ENCODE assay signal across 18 cellular contexts in genomic region chr15:50229336-50229735, GRCh38. TPM values are rescaled to one million over a fixed set of nuclear protein-coding genes. Genes with fewer than 3 reads are reported as not detected.
DNase-seq lines count a peak whose midpoint lies in the region; TF ChIP-seq lines count a peak whose summit lies in the region.
"Had no signal": no experiment of that assay in that cellular context is flagged by ENCODE, and none has a peak within 500 bp of the region (broad histone marks: within the 10 kb centered on the region; RNA-seq: fewer than 3 reads in every experiment).

No MANE protein-coding gene starts in this region.

- no peaks in the 10 kb centered on the region for H3K9me3 ChIP-seq in MG63
- no peaks in the 10 kb centered on the region for H3K9me3 ChIP-seq in adrenal gland (replicated peaks in 1 of 3)
- no peaks in the 10 kb centered on the region for H3K9me3 ChIP-seq in osteoblast (ENCODE audit: low read depth, low read length)
- H3K9me3 ChIP-seq: BLaER1 treated with 17β-estradiol and CSF1 and Interleukin-3, amounts not matched to agents 10 nM and 100 nM had no signal

- no peaks in the 10 kb centered on the region for H3K79me2 ChIP-seq in osteoblast (ENCODE audit: insufficient read depth, low read length)

- TF ChIP-seq POLR2A in adrenal gland (IDR thresholded peaks at IDR 0.05): no peak

- H4K20me1 ChIP-seq in osteoblast (ENCODE audit: insufficient read depth, low read length): no peaks in the 10 kb centered on the region
- H4K20me1 ChIP-seq: BLaER1 treated with 17β-estradiol and CSF1 and Interleukin-3, amounts not matched to agents 10 nM and 100 nM had no signal

- H3K36me3 ChIP-seq in MG63 (no peaks in the 10 kb centered on the region), adrenal gland (replicated peaks in 1 of 2) (no peaks in the 10 kb centered on the region), osteoblast (ENCODE audit: insufficient read depth, low read length) (no peaks in the 10 kb centered on the region)

- no peak overlapping the region for H2AFZ ChIP-seq in osteoblast (ENCODE audit: low read length)

- intact Hi-C loops in adrenal gland (cut with DNase I): no loop called here

- H3K4me1 ChIP-seq in adrenal gland (replicated peaks in 1 of 2) (no peaks in the 10 kb centered on the region), osteoblast (ENCODE audit: insufficient read depth, low read length) (peaks cover 3% of the 10 kb centered on the region)

- H3K27ac ChIP-seq in adrenal gland: no peak overlapping the region
- no peak overlapping the region for H3K27ac ChIP-seq in osteoblast (ENCODE audit: low read depth, low read length)
- H3K27ac ChIP-seq: BLaER1 treated with 17β-estradiol and CSF1 and Interleukin-3, amounts not matched to agents 10 nM and 100 nM had no signal

- WGBS in adrenal gland, 4 donors: 38 to 59% (median 42%) methylated on average over 3 of the region's 3 CpGs

- peak; percentile 79 for DNase-seq in AG10803 (ENCODE audit: low read depth)
- DNase-seq in MG63: peak; percentile 41
- peak; percentile 34 to 71 (median 65) for DNase-seq in adrenal gland
- peak; percentile 91 for DNase-seq in osteoblast (ENCODE audit: insufficient read length, low spot score, missing footprints)
- no peak for DNase-seq in OCI-M2 (lab: John Stamatoyannopoulos, UW; ENCODE audit: unreplicated experiment)
- DNase-seq in HUDEP-2 (lab: John Stamatoyannopoulos, UW; ENCODE audit: unreplicated experiment in 76 of 76): no peak
- no peak for DNase-seq in cerebellar cortex (ENCODE audit: low spot score)
- DNase-seq: CD8-positive, alpha-beta T cell; DND-41; H7; KBM-7; NCI-H1092; NCI-H146; NCI-H2029; NCI-H345; NCI-H524; SIG-M5 had no signal

- H3K4me3 ChIP-seq in AG10803 (ENCODE audit: low read length) (no peak overlapping the region), MG63 (no peak overlapping the region), adrenal gland (no peak overlapping the region), osteoblast (ENCODE audit: insufficient read depth, low read length) (no peak overlapping the region)
- H3K4me3 ChIP-seq: BLaER1 treated with 17β-estradiol and CSF1 and Interleukin-3, amounts not matched to agents 10 nM and 100 nM had no signal

- H3K27me3 ChIP-seq in MG63 (no peaks in the 10 kb centered on the region), adrenal gland (no peaks in the 10 kb centered on the region), osteoblast (ENCODE audit: insufficient read depth, low read length) (no peaks in the 10 kb centered on the region)
- H3K27me3 ChIP-seq: BLaER1 treated with 17β-estradiol and CSF1 and Interleukin-3, amounts not matched to agents 10 nM and 100 nM had no signal

- H3K4me2 ChIP-seq in osteoblast (ENCODE audit: insufficient read depth, low read length): no peak overlapping the region
- H3K4me2 ChIP-seq: BLaER1 treated with 17β-estradiol and CSF1 and Interleukin-3, amounts not matched to agents 10 nM and 100 nM had no signal

- TF ChIP-seq CTCF in AG10803 (conservative IDR thresholded peaks at IDR 0.05; ENCODE audit: low read length) (no peak), adrenal gland (IDR thresholded peaks at IDR 0.05) (no peak), osteoblast (IDR thresholded peaks at IDR 0.05; ENCODE audit: extremely low read depth, low read depth, low read length) (no peak)

RNA-seq across cellular contexts. Expression of gene HDC, which starts 36.2 kb away (rescaled TPM):
- not detected in 2 replicates for total RNA-seq in MG63 (2014; rRNA removed; shearing (Covaris generic); ENCODE audit: low replicate concordance)
- total RNA-seq in adrenal gland (under 1 TPM in 3 of 8 donors, not detected in 5; 0.11 to 0.25 (median 0.13) TPM), osteoblast (not detected in 2 replicates)
- polyA plus RNA-seq in adrenal gland: under 1 TPM in 2 of 3 donors, not detected in 1; 0.13 to 0.32 TPM
- total RNA-seq: CD8-positive, alpha-beta T cell; H7 had no signal

RNA-seq across cellular contexts. Expression of gene SLC27A2, which starts 47.3 kb away (rescaled TPM):
- total RNA-seq in MG63 (2014; rRNA removed; shearing (Covaris generic); ENCODE audit: low replicate concordance): 0.03 TPM in 1 of 2 replicates, not detected in the other
- total RNA-seq in adrenal gland (10 to 100 TPM; 14.6 to 49.5 (median 36.0) TPM), osteoblast (not detected in 2 replicates)
- polyA plus RNA-seq in adrenal gland: 10 to 100 TPM in 1 of 3 donors, 1 to 10 TPM in 2; 8.0 to 13.0 (median 8.1) TPM

Comparison
In these comparisons a context has a peak if more than half of its experiments do, and no peak if none do; other contexts are left out.
1. DNase-seq: peak in AG10803 (single experiment), MG63 (single experiment), adrenal gland (7 of 7) and osteoblast (single experiment); none in OCI-M2 (single experiment), HUDEP-2 (0 of 76) and cerebellar cortex (single experiment).
2. RNA of gene SLC27A2, which starts 47.3 kb away (total RNA-seq): 14.6 to 49.5 TPM in adrenal gland; 0.03 TPM in MG63 and not detected in osteoblast; every median in the first group is over 10 times any median in the second.